Comparison of ENCODE assay signal across 17 cellular contexts in the genomic region with DNA sequence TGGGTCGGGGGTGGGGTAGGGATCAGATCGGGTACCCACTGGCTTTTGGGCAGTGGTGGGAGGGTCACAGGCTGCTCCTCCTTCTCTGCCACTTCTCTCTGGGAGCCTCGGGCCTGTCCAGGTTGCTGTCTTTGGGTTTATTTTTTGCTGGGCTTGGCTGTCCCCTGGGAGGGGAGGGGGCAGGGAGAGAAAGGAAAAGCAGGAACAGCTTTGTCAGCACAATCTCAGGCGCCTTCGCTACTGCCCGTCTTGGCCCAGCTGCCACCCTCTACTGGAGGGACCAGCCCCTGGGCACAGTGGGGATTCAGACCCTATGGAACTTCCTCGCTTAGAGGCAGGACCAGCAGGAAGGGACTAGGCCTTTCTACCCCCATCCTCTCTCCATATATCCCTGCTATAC. TPM values are rescaled to one million over a fixed set of nuclear protein-coding genes. Genes with fewer than 3 reads are reported as not detected.
DNase-seq lines count a peak whose midpoint lies in the region; ATAC-seq, FAIRE-seq and TF ChIP-seq lines count a peak whose summit lies in the region.
"Had no signal": no experiment of that assay in that cellular context is flagged by ENCODE, and none has a peak within 500 bp of the region (broad histone marks: within the 10 kb centered on the region; RNA-seq: fewer than 3 reads in every experiment).

No MANE protein-coding gene starts in this region.

- peaks cover 1% of the 10 kb centered on the region for H3K4me1 Mint-ChIP-seq in endothelial cell (ENCODE audit: unreplicated experiment)

- H3K4me3 ChIP-seq in HepG2 (replicated peaks in 1 of 3; ENCODE audit: insufficient read depth in 1 of 3, low read depth in 2 of 3, low read length in 3 of 3) (no peak overlapping the region), right lobe of liver (no peak overlapping the region), esophagus muscularis mucosa (no peak overlapping the region), neuronal stem cell (ENCODE audit: low read length in 2 of 2) (no peak overlapping the region), uterus (no peak overlapping the region)
- H3K4me3 ChIP-seq: HAP-1 had no signal

- no peak for TF ChIP-seq EP300 in HepG2 (IDR thresholded peaks at IDR 0.05; ENCODE audit: low read depth in 2 of 2, low read length in 2 of 2)
- no peak for TF ChIP-seq EP300 in HepG2 (CRISPR knock-in tag; IDR thresholded peaks at IDR 0.05; ENCODE audit: borderline replicate concordance)
- TF ChIP-seq EP300 in esophagus muscularis mucosa (IDR thresholded peaks at IDR 0.05) = no peak

- no peak for FAIRE-seq in HepG2 (lab: Jason Lieb, UNC)
- FAIRE-seq in GM12892 (lab: Jason Lieb, UNC) = no peak
- FAIRE-seq: D721Med, G401.6 had no signal

- H3K4ac ChIP-seq in neuronal stem cell (ENCODE audit: low read length) = no peak overlapping the region

- H2AFZ ChIP-seq in HepG2 (ENCODE audit: low read length) (no peak overlapping the region), neuronal stem cell (ENCODE audit: low read length) (no peak overlapping the region)

- POLR2A ChIA-PET in HepG2 (lab: Yijun Ruan, JAX) = no interaction called here

- TF ChIP-seq POLR2A in HepG2 (IDR thresholded peaks at IDR 0.05; ENCODE audit: insufficient read depth in 1 of 2, low read depth in 2 of 2, low read length in 2 of 2) (no peak), right lobe of liver (IDR thresholded peaks at IDR 0.05) (no peak), esophagus muscularis mucosa (IDR thresholded peaks at IDR 0.05; ENCODE audit: low read depth) (no peak), uterus (IDR thresholded peaks at IDR 0.05) (no peak), GM12892 (IDR thresholded peaks at IDR 0.05; ENCODE audit: low read depth, low read length) (no peak)

- TF ChIP-seq RAD21 in HepG2 (CRISPR knock-in tag; IDR thresholded peaks at IDR 0.05) = no peak

- no peaks in the 10 kb centered on the region for H3K9me3 ChIP-seq in HepG2 (ENCODE audit: low read length)
- no peaks in the 10 kb centered on the region for H3K9me3 ChIP-seq in right lobe of liver
- H3K9me3 ChIP-seq in esophagus muscularis mucosa = no peaks in the 10 kb centered on the region
- no peaks in the 10 kb centered on the region for H3K9me3 ChIP-seq in neuronal stem cell (replicated peaks in 1 of 2; ENCODE audit: control insufficient read depth in 2 of 2, insufficient read depth in 1 of 2, low read depth in 1 of 2, low read length in 2 of 2)
- H3K9me3 ChIP-seq in uterus = no peaks in the 10 kb centered on the region
- H3K9me3 ChIP-seq: Caco-2, HAP-1 had no signal

- H2BK15ac ChIP-seq in neuronal stem cell (ENCODE audit: low read length) = peak overlapping the region; percentile 62

- no peak overlapping the region for H3K23ac ChIP-seq in neuronal stem cell (ENCODE audit: low read depth, low read length, poor library complexity)

- H3K27ac ChIP-seq in HepG2 (ENCODE audit: extremely low read length, insufficient read depth, low read length) (no peak overlapping the region), right lobe of liver (no peak overlapping the region), esophagus muscularis mucosa (replicated peaks in 1 of 4) (peak overlapping the region; percentile 24 to 91 (median 68)), neuronal stem cell (replicated peaks; ENCODE audit: low read length) (no peak overlapping the region), uterus (peak overlapping the region; percentile 57 to 70)
- H3K27ac ChIP-seq: C4-2B had no signal

- no peak overlapping the region for H3K14ac ChIP-seq in neuronal stem cell (ENCODE audit: low read length)

- DNase-seq in HepG2 (ENCODE audit: low spot score) (no peak), right lobe of liver (no peak), esophagus muscularis mucosa (ENCODE audit: extremely low spot score) (no peak), neuronal stem cell (ENCODE audit: low spot score) (no peak), uterus (no peak), GM12892 (ENCODE audit: insufficient read length) (no peak), endothelial cell (ENCODE audit: low spot score) (no peak)
- DNase-seq: 8988T; Caco-2; CD4-positive, alpha-beta T cell had no signal

- H2BK12ac ChIP-seq in neuronal stem cell (ENCODE audit: low read length) = no peak overlapping the region

- H2AK5ac ChIP-seq in neuronal stem cell (ENCODE audit: low read depth, low read length) = no peak overlapping the region

- CTCF ChIA-PET in HepG2 (lab: Yijun Ruan, JAX; ENCODE audit: low intra/inter-chr PET ratio, low total read pairs) = no interaction called here

- no peak overlapping the region for H4K8ac ChIP-seq in neuronal stem cell (ENCODE audit: low read depth, low read length)

- H3K4me2 ChIP-seq in HepG2 (ENCODE audit: low read depth, low read length) = no peak overlapping the region
- no peak overlapping the region for H3K4me2 ChIP-seq in neuronal stem cell (ENCODE audit: insufficient read depth, low read length, poor library complexity, severe bottlenecking)

- H3K27me3 Mint-ChIP-seq in endothelial cell (ENCODE audit: unreplicated experiment) = peaks cover 13% of the 10 kb centered on the region
- H3K27me3 Mint-ChIP-seq: CD4-positive, alpha-beta T cell had no signal

- H4K91ac ChIP-seq in neuronal stem cell (ENCODE audit: low read depth, low read length, poor library complexity) = no peak overlapping the region

- 30% methylated on average over 7 of the region's 7 CpGs for WGBS in HepG2 (ENCODE audit: low lambda C conversion rate)
- WGBS in right lobe of liver (ENCODE audit: insufficient coverage, low coverage, low lambda C conversion rate, missing lambda C conversion rate) = no CpG with 5 or more reads among the region's 7 CpGs
- WGBS in esophagus muscularis mucosa = 49% methylated on average over 6 of the region's 7 CpGs
- WGBS in neuronal stem cell (ENCODE audit: extremely low coverage in 2 of 2, insufficient read length in 2 of 2, insufficient replicate concordance in 1 of 2), 2 donors = no CpG with 5 or more reads among the region's 7 CpGs

- H3K79me2 ChIP-seq in HepG2 (ENCODE audit: insufficient read depth, low read length) = no peaks in the 10 kb centered on the region

- no peaks in the 10 kb centered on the region for H4K20me1 ChIP-seq in HepG2 (ENCODE audit: insufficient read depth, low read length)

- no peaks in the 10 kb centered on the region for H3K9me3 Mint-ChIP-seq in endothelial cell (ENCODE audit: unreplicated experiment)
- H3K9me3 Mint-ChIP-seq: CD4-positive, alpha-beta T cell had no signal

- H3K27ac Mint-ChIP-seq in endothelial cell (ENCODE audit: unreplicated experiment) = no peak overlapping the region
- H3K27ac Mint-ChIP-seq: B cell; CD4-positive, alpha-beta T cell had no signal

- H3K4me1 ChIP-seq in HepG2 (ENCODE audit: insufficient read depth, low read length) = peaks cover 39% of the 10 kb centered on the region
- peaks cover 0 to 3% (median 0%) of the 10 kb centered on the region in 4 donors for H3K4me1 ChIP-seq in right lobe of liver
- peaks cover 9 to 97% (median 91%) of the 10 kb centered on the region in 4 donors for H3K4me1 ChIP-seq in esophagus muscularis mucosa
- peaks cover 0 to 10% of the 10 kb centered on the region in 2 donors for H3K4me1 ChIP-seq in neuronal stem cell (ENCODE audit: control insufficient read depth in 2 of 2, insufficient read depth in 1 of 2, low read depth in 1 of 2, low read length in 2 of 2)
- H3K4me1 ChIP-seq in uterus = peaks cover 3 to 5% of the 10 kb centered on the region in 2 donors
- H3K4me1 ChIP-seq: Caco-2, HAP-1 had no signal

- intact Hi-C loops in HepG2 (cut with micrococcal nuclease; ENCODE audit: unreplicated experiment) = loop anchor here (10.0 kb wide), 1 partner anchor 53 kb away; no protein-coding TSS in a partner anchor
- intact Hi-C loops in right lobe of liver (cut with DNase I) = no loop called here
- intact Hi-C loops in esophagus muscularis mucosa (cut with DNase I) = no loop called here
- intact Hi-C loops in uterus (cut with DNase I; ENCODE audit: low total_unique reads) = no loop called here

- in situ Hi-C loops in HepG2 (cut with HindIII; ENCODE audit: extremely low pct_ligation_motif_present, low pct_unique_long_range_greater_than_20kb) = no loop called here

- no peak overlapping the region for H2BK120ac ChIP-seq in neuronal stem cell (ENCODE audit: low read depth, low read length)

- H3K18ac ChIP-seq in neuronal stem cell (ENCODE audit: low read length) = no peak overlapping the region

- no peaks in the 10 kb centered on the region for H3K36me3 Mint-ChIP-seq in endothelial cell (ENCODE audit: low read depth, unreplicated experiment)

- no peaks in the 10 kb centered on the region for H3K36me3 ChIP-seq in HepG2 (replicated peaks in 1 of 2; ENCODE audit: control insufficient read depth in 1 of 2, insufficient read depth in 2 of 2, low read length in 2 of 2)
- no peaks in the 10 kb centered on the region for H3K36me3 ChIP-seq in right lobe of liver
- no peaks in the 10 kb centered on the region for H3K36me3 ChIP-seq in esophagus muscularis mucosa
- no peaks in the 10 kb centered on the region for H3K36me3 ChIP-seq in neuronal stem cell (replicated peaks in 1 of 2; ENCODE audit: control insufficient read depth in 2 of 2, insufficient read depth in 2 of 2, low read length in 2 of 2)
- H3K36me3 ChIP-seq in uterus = no peaks in the 10 kb centered on the region
- H3K36me3 ChIP-seq: HAP-1 had no signal

- no peak overlapping the region for H2BK5ac ChIP-seq in neuronal stem cell (ENCODE audit: low read length)

- peaks cover 3% of the 10 kb centered on the region for H3K79me1 ChIP-seq in neuronal stem cell (ENCODE audit: low read depth, low read length)

- H3K9ac ChIP-seq in HepG2 (ENCODE audit: insufficient read depth, low read depth, low read length) (no peak overlapping the region), neuronal stem cell (ENCODE audit: low read depth, low read length, poor library complexity) (no peak overlapping the region)

- H3K27me3 ChIP-seq in HepG2 (ENCODE audit: control insufficient read depth in 1 of 2, insufficient read depth in 2 of 2, low read length in 2 of 2) (peaks cover 1 to 33% of the 10 kb centered on the region in 2 experiments; a peak in 4 of 5 replicates), right lobe of liver (no peaks in the 10 kb centered on the region), esophagus muscularis mucosa (no peaks in the 10 kb centered on the region), neuronal stem cell (ENCODE audit: control insufficient read depth in 3 of 3, insufficient read depth in 3 of 3, low read depth in 1 of 3, low read length in 3 of 3) (peaks cover 0 to 75% (median 0%) of the 10 kb centered on the region in 3 experiments), uterus (no peaks in the 10 kb centered on the region)

- BruUV-seq in HepG2 (replicated peaks; lab: Mats Ljungman, UMichigan) = no TSS peak

- ATAC-seq in HepG2 (no peak), right lobe of liver (no peak), GM21717 (IDR thresholded peaks at IDR 0.05; ENCODE audit: unreplicated experiment) (no peak)

- H3K4me3 Mint-ChIP-seq in endothelial cell (ENCODE audit: unreplicated experiment) = no peak overlapping the region
- H3K4me3 Mint-ChIP-seq: B cell; CD4-positive, alpha-beta T cell had no signal

- no peak for TF ChIP-seq CTCF in HepG2 (CRISPR knock-in tag; IDR thresholded peaks at IDR 0.05)
- TF ChIP-seq CTCF in right lobe of liver (IDR thresholded peaks at IDR 0.05) = no peak
- TF ChIP-seq CTCF in esophagus muscularis mucosa (IDR thresholded peaks at IDR 0.05) = no peak
- TF ChIP-seq CTCF in uterus (IDR thresholded peaks at IDR 0.05) = no peak
- no peak for TF ChIP-seq CTCF in endothelial cell (IDR thresholded peaks at IDR 0.05; ENCODE audit: unreplicated experiment)

RNA-seq across cellular contexts. Expression of a gene that starts 8.4 kb away (rescaled TPM):
- total RNA-seq in HepG2 (2016; rRNA removed; fragmentation: Illumina TruSeq; extraction: Trizol) = 0.02 TPM in 1 of 2 replicates, not detected in the other
- not detected in 2 replicates for total RNA-seq in HepG2 (2016; cell fraction: cytosol; rRNA removed; fragmentation: Illumina TruSeq; extraction: Trizol; ENCODE audit: low read depth)
- not detected in 2 replicates for total RNA-seq in HepG2 (2016; cell fraction: insoluble cytoplasmic fraction; rRNA removed; fragmentation: Illumina TruSeq; extraction: Trizol)
- not detected in 2 replicates for total RNA-seq in HepG2 (2016; cell fraction: membrane; rRNA removed; fragmentation: Illumina TruSeq; extraction: Trizol)
- total RNA-seq in HepG2 (2016; cell fraction: nucleus; rRNA removed; fragmentation: Illumina TruSeq; extraction: Trizol) = not detected in 2 replicates
- 0.03 and 0.09 TPM in 2 replicates for polyA plus RNA-seq in HepG2 (2011; rRNA removed)
- 0.03 and 0.05 TPM in 2 replicates for polyA plus RNA-seq in HepG2 (2011; cell fraction: cytosol; rRNA removed)
- polyA plus RNA-seq in HepG2 (2011; cell fraction: nucleus; rRNA removed) = 0.40 and 0.48 TPM in 2 replicates
- polyA plus RNA-seq in HepG2 (2012) = 0.04 and 0.12 TPM in 2 replicates
- polyA plus RNA-seq in HepG2 (2016; cell fraction: cytosol; fragmentation: Illumina TruSeq; extraction: Trizol; ENCODE audit: low read depth) = not detected in 2 replicates
- not detected in 2 replicates for polyA plus RNA-seq in HepG2 (2016; cell fraction: insoluble cytoplasmic fraction; fragmentation: Illumina TruSeq; extraction: Trizol; ENCODE audit: low read depth)
- 0.06 TPM in 1 of 2 replicates, not detected in the other for polyA plus RNA-seq in HepG2 (2016; cell fraction: membrane; fragmentation: Illumina TruSeq; extraction: Trizol; ENCODE audit: low read depth)
- 0.19 and 0.45 TPM in 2 replicates for polyA plus RNA-seq in HepG2 (2016; cell fraction: nucleus; fragmentation: Illumina TruSeq; extraction: Trizol; ENCODE audit: insufficient read depth, low read depth)
- 0.08 and 0.12 TPM in 2 replicates for polyA minus RNA-seq in HepG2 (2011; rRNA and poly(A)+ RNA removed; ENCODE audit: low replicate concordance)
- not detected in 2 replicates for polyA minus RNA-seq in HepG2 (2011; cell fraction: cytosol; rRNA and poly(A)+ RNA removed)
- polyA minus RNA-seq in HepG2 (2011; cell fraction: nucleus; rRNA and poly(A)+ RNA removed) = not detected in 2 replicates
- under 1 TPM; 0.12 to 0.23 (median 0.15) TPM for total RNA-seq in right lobe of liver
- total RNA-seq in esophagus muscularis mucosa = 10 to 100 TPM in 3 of 4 donors, 1 to 10 TPM in 1; 9.3 to 22.0 (median 17.1) TPM
- polyA plus RNA-seq in neuronal stem cell (2013, experiment 1 of 2) = 3.1 TPM
- polyA plus RNA-seq in neuronal stem cell (2013, experiment 2 of 2) = 3.2 TPM
- total RNA-seq in uterus = 10 to 100 TPM in 1 of 4 donors, 1 to 10 TPM in 2, not detected in 1; 2.7 to 13.4 (median 7.4) TPM
- 0.17 TPM for polyA plus RNA-seq in GM12892 (2012; ENCODE audit: missing spikeins)
- 1.5 TPM for total RNA-seq in endothelial cell (ENCODE audit: unreplicated experiment)
- total RNA-seq: H4 had no signal

Comparison
In these comparisons a context has a peak if more than half of its experiments do, and no peak if none do; other contexts are left out.
1. H3K27ac ChIP-seq: peak in esophagus muscularis mucosa (4 of 4) and uterus (2 of 2); none in HepG2 (single experiment), right lobe of liver (0 of 3) and neuronal stem cell (single experiment).